Comparison of ENCODE assay signal across 10 cellular contexts in the genomic region with DNA sequence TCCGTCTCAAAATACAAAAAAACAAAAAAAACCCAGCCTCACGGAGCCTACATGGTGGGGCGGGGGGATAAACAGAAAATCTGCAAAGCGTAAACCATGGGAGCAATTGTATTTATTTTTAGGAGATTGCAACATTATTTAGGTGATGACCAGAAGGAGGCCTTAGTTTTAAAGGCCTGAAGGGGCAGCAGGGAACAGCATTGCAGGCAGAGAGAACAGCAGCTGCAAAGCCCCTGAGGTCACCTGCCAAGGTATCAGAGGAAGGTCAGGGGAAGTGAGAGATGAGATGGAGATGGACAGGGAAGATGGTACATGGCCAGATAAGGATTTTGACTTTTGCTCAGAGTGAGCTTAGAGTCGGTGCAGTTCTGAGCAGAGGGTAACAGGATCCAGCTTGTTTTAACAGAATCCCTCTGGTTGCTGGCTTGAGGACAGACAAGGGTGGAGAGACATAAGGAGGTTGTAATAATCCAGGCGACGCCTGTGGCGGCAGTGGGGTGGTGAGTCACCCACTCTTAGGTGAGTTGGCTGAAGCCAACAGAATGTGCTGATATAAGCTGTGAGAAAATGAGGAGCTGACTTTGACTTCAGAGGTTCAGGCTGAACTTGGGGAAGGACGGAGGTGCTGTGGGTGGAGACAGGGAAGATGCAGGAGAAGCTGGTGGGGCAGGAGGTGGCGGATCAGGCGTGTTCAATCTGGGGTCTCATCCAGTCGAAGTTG.
A peak's percentile ranks its signal among the peaks of the same experiment; 100 is the strongest.
DNase-seq lines count a peak whose midpoint lies in the region; ATAC-seq and TF ChIP-seq lines count a peak whose summit lies in the region.
"Had no signal": no experiment of that assay in that cellular context is flagged by ENCODE, and none has a peak within 500 bp of the region (broad histone marks: within the 10 kb centered on the region; RNA-seq: fewer than 3 reads in every experiment).

No MANE protein-coding gene starts in this region.

- H3K27me3 Mint-ChIP-seq in activated naive CD4-positive, alpha-beta T cell treated with anti-CD3 and anti-CD28 coated beads, Interleukin-2, amount 10 ng/mL, durations not matched to agents 7 days and 5 days, result peaks cover 4% of the 10 kb centered on the region

- no peak for TF ChIP-seq CTCF in adrenal gland (IDR thresholded peaks at IDR 0.05)

- CTCF ChIA-PET in activated naive CD4-positive, alpha-beta T cell treated with anti-CD3 and anti-CD28 coated beads, Interleukin-2, amount 10 ng/mL, durations not matched to agents 7 days and 5 days (lab: Charles Lee), result no interaction called here

- intact Hi-C loops in adrenal gland (cut with DNase I), result no loop called here

- H3K4me1 ChIP-seq in adrenal gland (replicated peaks in 1 of 2), result peaks cover 2 to 6% of the 10 kb centered on the region in 2 donors

- 82 to 94% (median 89%) methylated on average over 12 of the region's 12 CpGs for WGBS in adrenal gland, 4 donors

- no peaks in the 10 kb centered on the region for H3K4me1 Mint-ChIP-seq in activated naive CD4-positive, alpha-beta T cell treated with anti-CD3 and anti-CD28 coated beads, Interleukin-2, amount 10 ng/mL, durations not matched to agents 7 days and 5 days

- H3K27me3 ChIP-seq in adrenal gland, result no peaks in the 10 kb centered on the region

- no peaks in the 10 kb centered on the region for H3K9me3 Mint-ChIP-seq in activated naive CD4-positive, alpha-beta T cell treated with anti-CD3 and anti-CD28 coated beads, Interleukin-2, amount 10 ng/mL, durations not matched to agents 7 days and 5 days

- no peak overlapping the region for H3K4me3 Mint-ChIP-seq in activated naive CD4-positive, alpha-beta T cell treated with anti-CD3 and anti-CD28 coated beads, Interleukin-2, amount 10 ng/mL, durations not matched to agents 7 days and 5 days

- H3K36me3 Mint-ChIP-seq in activated naive CD4-positive, alpha-beta T cell treated with anti-CD3 and anti-CD28 coated beads, Interleukin-2, amount 10 ng/mL, durations not matched to agents 7 days and 5 days, result no peaks in the 10 kb centered on the region

- H3K27ac ChIP-seq in epithelial cell of prostate (peak overlapping the region; percentile 58), adrenal gland (no peak overlapping the region)

- no peaks in the 10 kb centered on the region for H3K36me3 ChIP-seq in adrenal gland (replicated peaks in 1 of 2)

- H3K4me3 ChIP-seq in adrenal gland, result no peak overlapping the region

- no peak overlapping the region for H3K27ac Mint-ChIP-seq in activated naive CD4-positive, alpha-beta T cell treated with anti-CD3 and anti-CD28 coated beads, Interleukin-2, amount 10 ng/mL, durations not matched to agents 7 days and 5 days

- DNase-seq in EH (ENCODE audit: low read depth), result peak; percentile 19
- peak; percentile 66 for DNase-seq in NCI-H226
- DNase-seq in epithelial cell of prostate (ENCODE audit: low read depth, low spot score), result peak; percentile 83
- DNase-seq in pons (ENCODE audit: low spot score), result peak; percentile 17
- DNase-seq in NCI-H1092 (lab: John Stamatoyannopoulos, UW), result no peak
- no peak for DNase-seq in adrenal gland
- DNase-seq in activated naive CD4-positive, alpha-beta T cell treated with anti-CD3 and anti-CD28 coated beads, Interleukin-2, amount 10 ng/mL, durations not matched to agents 7 days and 5 days, result no peak
- DNase-seq: DMS79, retina had no signal

- TF ChIP-seq POLR2A in adrenal gland (IDR thresholded peaks at IDR 0.05), result no peak

- H3K9me3 ChIP-seq in adrenal gland (replicated peaks in 1 of 3), result no peaks in the 10 kb centered on the region

- ATAC-seq in GM18520 (IDR thresholded peaks at IDR 0.05; ENCODE audit: unreplicated experiment), result no peak

Comparison
In these comparisons a context has a peak if more than half of its experiments do, and no peak if none do; other contexts are left out.
1. DNase-seq: peak in EH (single experiment), NCI-H226 (single experiment), epithelial cell of prostate (single experiment) and pons (single experiment); none in NCI-H1092 (single experiment), adrenal gland (0 of 7) and activated naive CD4-positive, alpha-beta T cell treated with anti-CD3 and anti-CD28 coated beads, Interleukin-2, amount 10 ng/mL, durations not matched to agents 7 days and 5 days (single experiment).